Comparison of ENCODE assay signal across 12 cellular contexts in the genomic region with DNA sequence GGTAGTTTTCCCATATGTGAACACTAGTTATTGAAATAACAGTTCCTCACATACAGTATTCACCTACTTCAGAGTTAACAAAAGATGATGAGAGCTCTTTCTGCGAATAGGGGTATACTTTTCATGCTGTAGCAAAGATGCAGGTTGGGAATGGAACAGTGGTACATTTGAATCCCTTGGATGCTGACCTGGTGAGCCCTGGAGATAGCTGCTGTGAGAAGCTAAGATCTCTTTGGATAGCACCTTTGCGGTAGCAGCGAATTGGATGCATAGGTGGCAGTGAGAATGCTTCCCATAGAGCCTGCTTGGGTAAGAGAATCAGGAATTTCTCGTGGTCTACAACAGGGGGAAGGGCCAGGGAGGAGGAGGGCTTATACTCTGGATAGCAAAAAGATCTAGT.
DNase-seq lines count a peak whose midpoint lies in the region; ATAC-seq and TF ChIP-seq lines count a peak whose summit lies in the region.
"Had no signal": no experiment of that assay in that cellular context is flagged by ENCODE, and none has a peak within 500 bp of the region (broad histone marks: within the 10 kb centered on the region; RNA-seq: fewer than 3 reads in every experiment).

No MANE protein-coding gene starts in this region.

- H3K27me3 ChIP-seq in right cardiac atrium (ENCODE audit: control insufficient read depth, insufficient read depth) (no peaks in the 10 kb centered on the region), PC-3 (ENCODE audit: low read length) (no peaks in the 10 kb centered on the region)

- TF ChIP-seq CTCF in glutamatergic neuron (IDR thresholded peaks at IDR 0.05; ENCODE audit: partially characterized antibody, unreplicated experiment) (no peak), neural crest cell (conservative IDR thresholded peaks at IDR 0.05) (no peak), PC-3 (conservative IDR thresholded peaks at IDR 0.05; ENCODE audit: low read depth, low read length) (no peak)

- 89% methylated on average over 4 of the region's 4 CpGs for whole genome bisulfite sequencing in right cardiac atrium

- peaks cover 32% of the 10 kb centered on the region; the same call in 1 of the 2 replicates for H3K36me3 ChIP-seq in PC-3 (ENCODE audit: low read depth, low read length)

- no peaks in the 10 kb centered on the region for H3K4me1 ChIP-seq in right cardiac atrium (ENCODE audit: control insufficient read depth, insufficient read depth, low read length)
- H3K4me1 ChIP-seq in PC-3 (ENCODE audit: insufficient read depth, low read length) = no peaks in the 10 kb centered on the region
- H3K4me1 ChIP-seq: Caco-2 had no signal

- H3K9me2 ChIP-seq in PC-3 (replicated peaks; ENCODE audit: low read length) = no peaks in the 10 kb centered on the region

- H3K27ac ChIP-seq in right cardiac atrium (ENCODE audit: low read length) (peak overlapping the region; percentile 61), PC-3 (ENCODE audit: low read length) (no peak overlapping the region)
- H3K27ac ChIP-seq: C4-2B had no signal

- H3K9ac ChIP-seq in PC-3 (ENCODE audit: low read length) = no peak overlapping the region

- no peak overlapping the region for H3K4me2 ChIP-seq in PC-3 (ENCODE audit: low read length)

- H3K4me3 ChIP-seq in right cardiac atrium (ENCODE audit: low read length) (no peak overlapping the region), PC-3 (ENCODE audit: low read length) (no peak overlapping the region)

- no peak for ATAC-seq in right cardiac atrium
- ATAC-seq in left ventricle myocardium superior = no peak
- no peak for ATAC-seq in GM19455 (IDR thresholded peaks at IDR 0.05; ENCODE audit: unreplicated experiment)
- no peak for ATAC-seq in PC-3

- peaks cover 2% of the 10 kb centered on the region for H3K9me3 Mint-ChIP-seq in glutamatergic neuron (ENCODE audit: unreplicated experiment)
- no peaks in the 10 kb centered on the region for H3K9me3 Mint-ChIP-seq in neural crest cell
- H3K9me3 Mint-ChIP-seq: CD4-positive, alpha-beta T cell; H9 had no signal

- BruUV-seq in PC-3 (replicated peaks; lab: Mats Ljungman, UMichigan) = no TSS peak

- H3F3A ChIP-seq in PC-3 (ENCODE audit: low read length, unreplicated experiment) = no peaks in the 10 kb centered on the region

- peak overlapping the region; percentile 11 for H3K4me3 Mint-ChIP-seq in glutamatergic neuron (ENCODE audit: unreplicated experiment)
- no peak overlapping the region for H3K4me3 Mint-ChIP-seq in neural crest cell
- H3K4me3 Mint-ChIP-seq: CD4-positive, alpha-beta T cell; H9 had no signal

- H3K9me3 ChIP-seq in right cardiac atrium (ENCODE audit: control insufficient read depth, low read length) (no peaks in the 10 kb centered on the region), PC-3 (ENCODE audit: low read length) (no peaks in the 10 kb centered on the region)
- H3K9me3 ChIP-seq: Caco-2 had no signal

- H3K27me3 Mint-ChIP-seq in glutamatergic neuron (ENCODE audit: unreplicated experiment) = no peaks in the 10 kb centered on the region
- no peaks in the 10 kb centered on the region for H3K27me3 Mint-ChIP-seq in neural crest cell (ENCODE audit: low read depth)
- H3K27me3 Mint-ChIP-seq: CD4-positive, alpha-beta T cell had no signal

- POLR2A ChIA-PET in PC-3 (lab: Charles Lee; ENCODE audit: unreplicated experiment) = no interaction called here

- H3K27ac Mint-ChIP-seq in glutamatergic neuron (ENCODE audit: unreplicated experiment) (no peak overlapping the region), neural crest cell (ENCODE audit: unreplicated experiment) (peak overlapping the region; percentile 52)
- H3K27ac Mint-ChIP-seq: CD4-positive, alpha-beta T cell had no signal

- no peak overlapping the region for H2AFZ ChIP-seq in PC-3 (ENCODE audit: low read length)

- H3K36me3 Mint-ChIP-seq in glutamatergic neuron (ENCODE audit: unreplicated experiment) = no peaks in the 10 kb centered on the region
- H3K36me3 Mint-ChIP-seq in neural crest cell (ENCODE audit: low read depth) = peaks cover 10% of the 10 kb centered on the region

- H3K4me1 Mint-ChIP-seq in glutamatergic neuron (ENCODE audit: low read depth, unreplicated experiment) = peaks cover 25% of the 10 kb centered on the region
- H3K4me1 Mint-ChIP-seq in neural crest cell = peaks cover 23% of the 10 kb centered on the region
- H3K4me1 Mint-ChIP-seq: H9 had no signal

- no peaks in the 10 kb centered on the region for H3K79me2 ChIP-seq in PC-3 (ENCODE audit: low read length)

- DNase-seq in right cardiac atrium (no peak), left ventricle myocardium superior (no peak), glutamatergic neuron (no peak), neural crest cell (ENCODE audit: low read depth, low spot score) (no peak), PC-3 (no peak)
- DNase-seq: AML-193; Caco-2; CD4-positive, alpha-beta T cell; H9; IMR-90 had no signal

- intact Hi-C loops in right cardiac atrium (cut with DNase I) (loop anchor here in 1 of 4 donors (10.0 kb wide), 1 partner anchor 88 kb away; the partner anchor contains the start of gene FAM78A), left ventricle myocardium superior (cut with micrococcal nuclease) (loop anchor here (10.0 kb wide), 1 partner anchor 78 kb away; no protein-coding TSS in a partner anchor), PC-3 (cut with micrococcal nuclease) (no loop called here)

- H4K20me1 ChIP-seq in PC-3 (ENCODE audit: low read length) = no peaks in the 10 kb centered on the region

- CTCF ChIA-PET in PC-3 (lab: Charles Lee) = no interaction called here
